ENCODE assay signal across 1 cellular context in genomic region chr10:95656291-95657164, GRCh38.
A peak's percentile ranks its signal among the peaks of the same experiment; 100 is the strongest.
TF ChIP-seq lines count a peak whose summit lies in the region.

TSS of gene ALDH18A1 (minus strand) at chr10:95656711. CDS start at chr10:95653377, 3,334 bp downstream.

TF ChIP-seq in HepG2, 621 proteins besides CTCF, POLR2A, EP300 and RAD21 (continued from another document and continues in another):
- TF ChIP-seq, protein P1, sequence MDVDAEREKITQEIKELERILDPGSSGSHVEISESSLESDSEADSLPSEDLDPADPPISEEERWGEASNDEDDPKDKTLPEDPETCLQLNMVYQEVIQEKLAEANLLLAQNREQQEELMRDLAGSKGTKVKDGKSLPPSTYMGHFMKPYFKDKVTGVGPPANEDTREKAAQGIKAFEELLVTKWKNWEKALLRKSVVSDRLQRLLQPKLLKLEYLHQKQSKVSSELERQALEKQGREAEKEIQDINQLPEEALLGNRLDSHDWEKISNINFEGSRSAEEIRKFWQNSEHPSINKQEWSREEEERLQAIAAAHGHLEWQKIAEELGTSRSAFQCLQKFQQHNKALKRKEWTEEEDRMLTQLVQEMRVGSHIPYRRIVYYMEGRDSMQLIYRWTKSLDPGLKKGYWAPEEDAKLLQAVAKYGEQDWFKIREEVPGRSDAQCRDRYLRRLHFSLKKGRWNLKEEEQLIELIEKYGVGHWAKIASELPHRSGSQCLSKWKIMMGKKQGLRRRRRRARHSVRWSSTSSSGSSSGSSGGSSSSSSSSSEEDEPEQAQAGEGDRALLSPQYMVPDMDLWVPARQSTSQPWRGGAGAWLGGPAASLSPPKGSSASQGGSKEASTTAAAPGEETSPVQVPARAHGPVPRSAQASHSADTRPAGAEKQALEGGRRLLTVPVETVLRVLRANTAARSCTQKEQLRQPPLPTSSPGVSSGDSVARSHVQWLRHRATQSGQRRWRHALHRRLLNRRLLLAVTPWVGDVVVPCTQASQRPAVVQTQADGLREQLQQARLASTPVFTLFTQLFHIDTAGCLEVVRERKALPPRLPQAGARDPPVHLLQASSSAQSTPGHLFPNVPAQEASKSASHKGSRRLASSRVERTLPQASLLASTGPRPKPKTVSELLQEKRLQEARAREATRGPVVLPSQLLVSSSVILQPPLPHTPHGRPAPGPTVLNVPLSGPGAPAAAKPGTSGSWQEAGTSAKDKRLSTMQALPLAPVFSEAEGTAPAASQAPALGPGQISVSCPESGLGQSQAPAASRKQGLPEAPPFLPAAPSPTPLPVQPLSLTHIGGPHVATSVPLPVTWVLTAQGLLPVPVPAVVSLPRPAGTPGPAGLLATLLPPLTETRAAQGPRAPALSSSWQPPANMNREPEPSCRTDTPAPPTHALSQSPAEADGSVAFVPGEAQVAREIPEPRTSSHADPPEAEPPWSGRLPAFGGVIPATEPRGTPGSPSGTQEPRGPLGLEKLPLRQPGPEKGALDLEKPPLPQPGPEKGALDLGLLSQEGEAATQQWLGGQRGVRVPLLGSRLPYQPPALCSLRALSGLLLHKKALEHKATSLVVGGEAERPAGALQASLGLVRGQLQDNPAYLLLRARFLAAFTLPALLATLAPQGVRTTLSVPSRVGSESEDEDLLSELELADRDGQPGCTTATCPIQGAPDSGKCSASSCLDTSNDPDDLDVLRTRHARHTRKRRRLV (CRISPR knock-in tag; IDR thresholded peaks at IDR 0.05), result no peak
- TF ChIP-seq XRCC5 (optimal IDR thresholded peaks at IDR 0.05; ENCODE audit: low read length) (no peak), HNRNPUL1 (IDR thresholded peaks at IDR 0.05; ENCODE audit: low read depth, low read length) (peak; percentile 77; the same call in 1 of the 2 replicates), ARID4A (CRISPR knock-in tag; IDR thresholded peaks at IDR 0.05; ENCODE audit: borderline replicate concordance) (peak; percentile 95), ARID2 (CRISPR knock-in tag; IDR thresholded peaks at IDR 0.05; ENCODE audit: borderline replicate concordance) (no peak), ZNF543 (CRISPR knock-in tag; IDR thresholded peaks at IDR 0.05) (0 out of 2 replicates have a peak, but pooled peaks have one; percentile 54), NCOA5 (CRISPR knock-in tag; IDR thresholded peaks at IDR 0.05) (no peak), CHD2 (IDR thresholded peaks at IDR 0.05; ENCODE audit: low read depth, low read length) (no peak), MTF2 (CRISPR knock-in tag; IDR thresholded peaks at IDR 0.05; ENCODE audit: borderline replicate concordance) (0 out of 2 replicates have a peak, but pooled peaks have one; percentile 48), NR2C2 (CRISPR knock-in tag; IDR thresholded peaks at IDR 0.05; ENCODE audit: borderline replicate concordance) (peak; percentile 45), SP140L (CRISPR knock-in tag; IDR thresholded peaks at IDR 0.05; ENCODE audit: borderline replicate concordance) (no peak), RFX3 (CRISPR knock-in tag; IDR thresholded peaks at IDR 0.05) (no peak), ZNF740 (CRISPR knock-in tag; IDR thresholded peaks at IDR 0.05) (peak; percentile 46; the same call in 1 of the 2 replicates), ZNF558 (CRISPR knock-in tag; IDR thresholded peaks at IDR 0.05; ENCODE audit: borderline replicate concordance) (peak; percentile 59; the same call in 1 of the 2 replicates), ZNF724P (CRISPR knock-in tag; IDR thresholded peaks at IDR 0.05; ENCODE audit: borderline replicate concordance) (peak; percentile 75; the same call in 1 of the 2 replicates), HDAC2 (CRISPR knock-in tag; IDR thresholded peaks at IDR 0.05) (peak; percentile 65), SRSF1 (optimal IDR thresholded peaks at IDR 0.05; ENCODE audit: low read depth, low read length) (peak; percentile 100), ZNF710 (CRISPR knock-in tag; IDR thresholded peaks at IDR 0.05; ENCODE audit: borderline replicate concordance) (no peak), FUBP1 (CRISPR knock-in tag; IDR thresholded peaks at IDR 0.05; ENCODE audit: borderline replicate concordance) (no peak), ZNF142 (CRISPR knock-in tag; IDR thresholded peaks at IDR 0.05) (no peak), TGIF2 (CRISPR knock-in tag; IDR thresholded peaks at IDR 0.05) (0 out of 2 replicates have a peak, but pooled peaks have one; percentile 37)
- TF ChIP-seq, protein P2, sequence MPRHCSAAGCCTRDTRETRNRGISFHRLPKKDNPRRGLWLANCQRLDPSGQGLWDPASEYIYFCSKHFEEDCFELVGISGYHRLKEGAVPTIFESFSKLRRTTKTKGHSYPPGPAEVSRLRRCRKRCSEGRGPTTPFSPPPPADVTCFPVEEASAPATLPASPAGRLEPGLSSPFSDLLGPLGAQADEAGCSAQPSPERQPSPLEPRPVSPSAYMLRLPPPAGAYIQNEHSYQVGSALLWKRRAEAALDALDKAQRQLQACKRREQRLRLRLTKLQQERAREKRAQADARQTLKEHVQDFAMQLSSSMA (CRISPR knock-in tag; IDR thresholded peaks at IDR 0.05), result no peak
- TF ChIP-seq, protein P3, sequence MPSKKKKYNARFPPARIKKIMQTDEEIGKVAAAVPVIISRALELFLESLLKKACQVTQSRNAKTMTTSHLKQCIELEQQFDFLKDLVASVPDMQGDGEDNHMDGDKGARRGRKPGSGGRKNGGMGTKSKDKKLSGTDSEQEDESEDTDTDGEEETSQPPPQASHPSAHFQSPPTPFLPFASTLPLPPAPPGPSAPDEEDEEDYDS (CRISPR knock-in tag; IDR thresholded peaks at IDR 0.05), result peak; percentile 75
